In the genomic region with DNA sequence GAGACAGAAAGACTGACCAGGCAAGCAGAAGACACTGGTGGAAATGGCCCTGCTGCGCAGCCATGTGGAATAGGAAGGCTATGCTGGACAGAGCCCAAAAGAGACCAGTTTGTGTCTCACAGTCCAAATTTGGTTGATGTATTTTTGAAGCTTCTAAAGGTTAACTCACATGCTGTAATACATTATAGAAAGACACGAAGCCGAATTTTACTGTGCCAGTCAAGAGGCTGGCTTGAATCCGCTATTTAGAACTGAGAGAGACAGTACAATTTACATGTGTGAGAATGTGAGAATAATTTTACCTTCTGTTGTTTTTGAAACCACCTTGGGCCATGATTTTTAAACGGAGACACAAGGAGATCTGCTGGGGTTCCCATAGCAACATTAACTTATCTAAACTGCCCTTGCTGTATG, we compare ENCODE assay signal across 11 cellular contexts.
DNase-seq lines count a peak whose midpoint lies in the region; ATAC-seq and TF ChIP-seq lines count a peak whose summit lies in the region.
"Had no signal": no experiment of that assay in that cellular context is flagged by ENCODE, and none has a peak within 500 bp of the region (broad histone marks: within the 10 kb centered on the region; RNA-seq: fewer than 3 reads in every experiment).

No MANE protein-coding gene starts in this region.

- ATAC-seq in GM19035 (IDR thresholded peaks at IDR 0.05; ENCODE audit: unreplicated experiment) (peak; percentile 32), HG02970 (IDR thresholded peaks at IDR 0.05; ENCODE audit: low FRiP score, unreplicated experiment) (peak; percentile 36), T-cell (replicated peaks in 1 of 4) (no peak), right lobe of liver (no peak)
- ATAC-seq: HepG2 had no signal

- no peaks in the 10 kb centered on the region for H3K27me3 ChIP-seq in BE2C
- H3K27me3 ChIP-seq in H7 (ENCODE audit: control insufficient read depth, insufficient read depth, low read length) = no peaks in the 10 kb centered on the region
- H3K27me3 ChIP-seq in right lobe of liver = no peaks in the 10 kb centered on the region

- H3K9me3 ChIP-seq in BE2C = no peaks in the 10 kb centered on the region
- no peaks in the 10 kb centered on the region for H3K9me3 ChIP-seq in right lobe of liver

- 86% methylated on average over 5 of the region's 5 CpGs for WGBS in right lobe of liver (ENCODE audit: insufficient coverage, low coverage, low lambda C conversion rate, missing lambda C conversion rate)

- CTCF ChIA-PET in T-cell (lab: Charles Lee) = interaction anchor here in 1 of 2 donors (0.6 kb wide), 1 partner anchor 16 kb away, joined by 7 read pairs; no protein-coding TSS in a partner anchor

- peak; percentile 93 for DNase-seq in GM12865 (ENCODE audit: low read depth)
- DNase-seq in T-cell = no peak
- no peak for DNase-seq in BE2C
- no peak for DNase-seq in H7
- DNase-seq in AG08396 (ENCODE audit: low spot score) = no peak
- no peak for DNase-seq in right lobe of liver
- DNase-seq: DMS 273 treated with DMSO at 0.1 percent for 48 hours; effector CD8-positive, alpha-beta T cell had no signal

- H3K27ac Mint-ChIP-seq in T-cell = peak overlapping the region; percentile 86 to 91

- H3K27ac ChIP-seq in right lobe of liver = no peak overlapping the region

- H3K4me1 Mint-ChIP-seq in T-cell = peaks cover 47 to 65% (median 56%) of the 10 kb centered on the region in 3 donors

- POLR2A ChIA-PET in T-cell (lab: Charles Lee) = interaction anchor here in 1 of 2 donors (0.5 kb wide), 1 partner anchor 13 kb away, joined by 4 read pairs; no protein-coding TSS in a partner anchor

- H3K36me3 ChIP-seq in BE2C (no peaks in the 10 kb centered on the region), H7 (replicated peaks; ENCODE audit: control insufficient read depth, insufficient read depth, low read length) (0 out of 2 replicates have a peak, but pooled peaks cover 2% of the 10 kb centered on the region), right lobe of liver (no peaks in the 10 kb centered on the region)

- no peak overlapping the region for H3K4me3 Mint-ChIP-seq in T-cell

- H3K36me3 Mint-ChIP-seq in T-cell = peaks cover 11% of the 10 kb centered on the region

- intact Hi-C loops in right lobe of liver (cut with DNase I) = no loop called here

- TF ChIP-seq CTCF in GM12865 (IDR thresholded peaks at IDR 0.05; ENCODE audit: insufficient read depth, low read depth, low read length, missing control alignments) (peak; percentile 25), BE2C (IDR thresholded peaks at IDR 0.05; ENCODE audit: low read depth, low read length) (no peak), right lobe of liver (IDR thresholded peaks at IDR 0.05) (no peak)

- no peaks in the 10 kb centered on the region for H3K4me1 ChIP-seq in BE2C
- no peaks in the 10 kb centered on the region for H3K4me1 ChIP-seq in right lobe of liver

- H3K4me3 ChIP-seq in GM12865 (ENCODE audit: low read depth, low read length) (peak overlapping the region; percentile 43), BE2C (ENCODE audit: low read depth, low read length) (no peak overlapping the region), H7 (ENCODE audit: insufficient read depth, low read depth, low read length) (no peak overlapping the region), right lobe of liver (no peak overlapping the region)

- H3K27me3 Mint-ChIP-seq in T-cell = no peaks in the 10 kb centered on the region

- no peaks in the 10 kb centered on the region for H3K9me3 Mint-ChIP-seq in T-cell

- TF ChIP-seq POLR2A in right lobe of liver (IDR thresholded peaks at IDR 0.05) = no peak

Comparison
In these comparisons a context has a peak if more than half of its experiments do, and no peak if none do; other contexts are left out.
1. ATAC-seq: peak in GM19035 (single experiment) and HG02970 (single experiment); none in T-cell (0 of 4) and right lobe of liver (0 of 4).